In the genomic region with DNA sequence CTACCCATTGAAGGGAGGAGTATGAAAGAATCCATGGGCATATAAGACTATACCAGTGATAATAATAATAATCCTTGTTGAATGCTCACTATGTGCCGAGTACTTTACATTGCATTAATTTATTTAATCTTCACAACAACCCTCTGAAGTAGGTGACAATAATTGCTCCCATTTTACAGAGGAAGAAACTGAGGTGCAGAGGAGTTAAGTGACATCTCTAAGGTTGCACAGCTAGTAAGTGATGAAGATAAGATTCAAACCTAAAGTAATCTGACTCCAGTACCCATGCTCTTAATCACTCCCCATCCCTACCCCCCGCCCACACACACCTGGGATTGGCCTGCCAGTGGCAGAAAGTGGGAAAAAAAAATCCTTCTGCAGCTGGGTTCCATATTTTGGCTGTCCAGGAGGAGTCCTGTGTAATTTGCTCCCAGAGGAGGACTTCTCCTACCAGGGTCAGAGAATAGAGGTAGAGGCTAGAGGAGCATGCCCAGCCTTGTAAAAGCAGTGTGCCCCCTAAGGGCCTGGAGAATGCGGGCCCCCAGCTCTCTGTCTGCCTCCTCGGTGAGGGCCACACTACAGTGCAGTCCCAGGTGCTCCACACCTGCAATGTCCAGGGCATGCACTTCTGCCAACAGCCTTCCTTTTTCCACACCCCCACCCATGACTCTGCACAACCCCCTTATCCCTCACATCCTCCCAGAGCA, we compare ENCODE assay signal across 11 cellular contexts. TPM values are rescaled to one million over a fixed set of nuclear protein-coding genes. Genes with fewer than 3 reads are reported as not detected.
DNase-seq lines count a peak whose midpoint lies in the region; ATAC-seq and TF ChIP-seq lines count a peak whose summit lies in the region.
"Had no signal": no experiment of that assay in that cellular context is flagged by ENCODE, and none has a peak within 500 bp of the region (broad histone marks: within the 10 kb centered on the region; RNA-seq: fewer than 3 reads in every experiment).

No MANE protein-coding gene starts in this region.

- no peak for DNase-seq in HFF-Myc (ENCODE audit: extremely low read depth, low read depth)
- no peak for DNase-seq in chondrocyte (ENCODE audit: low spot score)
- peak; percentile 51 for DNase-seq in iPS-NIHi11 (ENCODE audit: low spot score)
- DNase-seq in skeletal muscle cell (ENCODE audit: low read depth), result no peak
- DNase-seq in BE2C, result no peak
- DNase-seq in OCI-M2 (lab: John Stamatoyannopoulos, UW; ENCODE audit: unreplicated experiment), result no peak
- no peak for DNase-seq in effector memory CD8-positive, alpha-beta T cell
- DNase-seq: NCI-H345; stimulated activated naive B cell treated with anti-CD40 and anti-IgM and Interleukin-4, amounts not matched to agents 10 μg/mL and 1 μg/mL and 100 μg/mL, for 72 hours had no signal

- H3K36me3 Mint-ChIP-seq in chondrocyte (ENCODE audit: low read depth), result no peaks in the 10 kb centered on the region
- H3K36me3 Mint-ChIP-seq in effector memory CD8-positive, alpha-beta T cell (ENCODE audit: insufficient read depth), result no peaks in the 10 kb centered on the region
- H3K36me3 Mint-ChIP-seq: stimulated activated naive B cell treated with anti-CD40 and anti-IgM and Interleukin-4, amounts not matched to agents 10 μg/mL and 1 μg/mL and 100 μg/mL, for 72 hours had no signal

- H3K4me3 ChIP-seq in HFF-Myc (replicated peaks; ENCODE audit: low read depth, low read length) (peak overlapping the region; percentile 35), skeletal muscle cell (ENCODE audit: low read depth, low read length) (peak overlapping the region; percentile 47), BE2C (ENCODE audit: low read depth, low read length) (no peak overlapping the region)

- no peaks in the 10 kb centered on the region for H3K4me1 ChIP-seq in BE2C

- H3K4me1 Mint-ChIP-seq in chondrocyte (ENCODE audit: low read depth), result peaks cover 8% of the 10 kb centered on the region
- H3K4me1 Mint-ChIP-seq in effector memory CD8-positive, alpha-beta T cell (ENCODE audit: low read depth in 2 of 2), result no peaks in the 10 kb centered on the region
- H3K4me1 Mint-ChIP-seq: stimulated activated naive B cell treated with anti-CD40 and anti-IgM and Interleukin-4, amounts not matched to agents 10 μg/mL and 1 μg/mL and 100 μg/mL, for 72 hours had no signal

- H3K9me3 Mint-ChIP-seq in chondrocyte (ENCODE audit: low read depth), result no peaks in the 10 kb centered on the region
- H3K9me3 Mint-ChIP-seq in effector memory CD8-positive, alpha-beta T cell, result no peaks in the 10 kb centered on the region
- H3K9me3 Mint-ChIP-seq: neural crest cell; stimulated activated naive B cell treated with anti-CD40 and anti-IgM and Interleukin-4, amounts not matched to agents 10 μg/mL and 1 μg/mL and 100 μg/mL, for 72 hours had no signal

- H3K9me3 ChIP-seq in BE2C, result no peaks in the 10 kb centered on the region

- H3K27ac Mint-ChIP-seq in chondrocyte (ENCODE audit: unreplicated experiment), result no peak overlapping the region
- no peak overlapping the region for H3K27ac Mint-ChIP-seq in effector memory CD8-positive, alpha-beta T cell
- H3K27ac Mint-ChIP-seq: stimulated activated naive B cell treated with anti-CD40 and anti-IgM and Interleukin-4, amounts not matched to agents 10 μg/mL and 1 μg/mL and 100 μg/mL, for 72 hours had no signal

- peak overlapping the region; percentile 55 for H3K4me3 Mint-ChIP-seq in chondrocyte (ENCODE audit: unreplicated experiment)
- H3K4me3 Mint-ChIP-seq in effector memory CD8-positive, alpha-beta T cell, result no peak overlapping the region
- H3K4me3 Mint-ChIP-seq: neural crest cell; stimulated activated naive B cell treated with anti-CD40 and anti-IgM and Interleukin-4, amounts not matched to agents 10 μg/mL and 1 μg/mL and 100 μg/mL, for 72 hours had no signal

- no peaks in the 10 kb centered on the region for H3K36me3 ChIP-seq in BE2C

- peaks cover 13% of the 10 kb centered on the region for H3K27me3 ChIP-seq in BE2C

- TF ChIP-seq CTCF in HFF-Myc (IDR thresholded peaks at IDR 0.05; ENCODE audit: low read depth, low read length, missing control alignments), result no peak
- TF ChIP-seq CTCF in chondrocyte (IDR thresholded peaks at IDR 0.05), result no peak
- no peak for TF ChIP-seq CTCF in BE2C (IDR thresholded peaks at IDR 0.05; ENCODE audit: low read depth, low read length)

- peaks cover 17% of the 10 kb centered on the region for H3K27me3 Mint-ChIP-seq in chondrocyte (ENCODE audit: low read depth)
- peaks cover 0 to 9% of the 10 kb centered on the region in 2 donors for H3K27me3 Mint-ChIP-seq in effector memory CD8-positive, alpha-beta T cell

- ATAC-seq in effector memory CD8-positive, alpha-beta T cell (replicated peaks), result no peak
- ATAC-seq in GM18511 (IDR thresholded peaks at IDR 0.05; ENCODE audit: unreplicated experiment), result no peak
- ATAC-seq: stimulated activated naive B cell treated with anti-CD40 and anti-IgM and Interleukin-4, amounts not matched to agents 10 μg/mL and 1 μg/mL and 100 μg/mL, for 72 hours had no signal

RNA-seq across cellular contexts. Expression of a gene that starts 57.8 kb away (rescaled TPM):
- 5.2 to 7.2 TPM (median 5.8 TPM) in 3 replicates for total RNA-seq in chondrocyte
- polyA plus RNA-seq in BE2C (2012; ENCODE audit: insufficient read depth, insufficient read length, low read depth), result 1.3 TPM

RNA-seq across cellular contexts. Expression of a gene that starts 58.1 kb away (rescaled TPM):
- total RNA-seq in chondrocyte, result 1.3 to 2.1 TPM (median 1.7 TPM) in 3 replicates
- not detected for polyA plus RNA-seq in BE2C (2012; ENCODE audit: insufficient read depth, insufficient read length, low read depth)
